8 cellular contexts compared by ENCODE assay signal in genomic region chr12:6914246-6914947, GRCh38. TPM values are rescaled to one million over a fixed set of nuclear protein-coding genes. Genes with fewer than 3 reads are reported as not detected.
DNase-seq lines count a peak whose midpoint lies in the region; ATAC-seq and TF ChIP-seq lines count a peak whose summit lies in the region.

Gene ENO2, plus strand, starts transcription at chr12:6914580. Its CDS starts 1,253 bp downstream, at chr12:6915833.

- H3K36me3 Mint-ChIP-seq in dendritic cell treated with granulocyte-macrophage colony-stimulating factor and Interleukin-4, amounts not matched to agents 40 ng/mL and 50 ng/mL, for 4 days (ENCODE audit: low read depth) = no peaks in the 10 kb centered on the region

- no peaks in the 10 kb centered on the region for H3K9me3 ChIP-seq in liver (ENCODE audit: control insufficient read depth in 4 of 4, low read length in 3 of 4)

- H3K27ac Mint-ChIP-seq in dendritic cell treated with granulocyte-macrophage colony-stimulating factor and Interleukin-4, amounts not matched to agents 40 ng/mL and 50 ng/mL, for 4 days = peak within 1 kb of the TSS; percentile 45

- no peaks in the 10 kb centered on the region for H3K9me3 Mint-ChIP-seq in dendritic cell treated with granulocyte-macrophage colony-stimulating factor and Interleukin-4, amounts not matched to agents 40 ng/mL and 50 ng/mL, for 4 days

- peaks cover 0 to 6% (median 0%) of the 10 kb centered on the region in 4 donors for H3K27me3 ChIP-seq in liver (ENCODE audit: control insufficient read depth in 4 of 4, insufficient read depth in 4 of 4, low read length in 3 of 4)

- no peak for TF ChIP-seq CTCF in liver (IDR thresholded peaks at IDR 0.05; ENCODE audit: low read depth, low read length, missing input control)

- peak; percentile 66 for ATAC-seq in HG02571 (IDR thresholded peaks at IDR 0.05; ENCODE audit: unreplicated experiment)

- intact Hi-C loops in dendritic cell treated with granulocyte-macrophage colony-stimulating factor and Interleukin-4, amounts not matched to agents 40 ng/mL and 50 ng/mL, for 4 days (cut with micrococcal nuclease) = no loop called here

- H3K4me3 ChIP-seq in GM08714 (ENCODE audit: low read length) = peak within 1 kb of the TSS; percentile 69
- H3K4me3 ChIP-seq in liver (ENCODE audit: low read depth in 1 of 3, low read length in 3 of 3) = peak within 1 kb of the TSS in 2 of 3 donors; percentile 50 to 65

- peaks cover 69% of the 10 kb centered on the region for H3K27me3 Mint-ChIP-seq in dendritic cell treated with granulocyte-macrophage colony-stimulating factor and Interleukin-4, amounts not matched to agents 40 ng/mL and 50 ng/mL, for 4 days

- no peak within 1 kb of the TSS for H3K9ac ChIP-seq in liver (ENCODE audit: low read depth in 1 of 2, low read length in 2 of 2)

- peak within 1 kb of the TSS; percentile 84 for H3K4me3 Mint-ChIP-seq in dendritic cell treated with granulocyte-macrophage colony-stimulating factor and Interleukin-4, amounts not matched to agents 40 ng/mL and 50 ng/mL, for 4 days

- peaks cover 3 to 13% (median 5%) of the 10 kb centered on the region in 4 donors for H3K4me1 ChIP-seq in liver (ENCODE audit: control insufficient read depth in 4 of 4, insufficient read depth in 4 of 4, low read length in 3 of 4)

- H3K27ac ChIP-seq in liver (ENCODE audit: low read depth in 1 of 2, low read length in 2 of 2) = peak within 1 kb of the TSS; percentile 47 to 56

- 1% methylated on average over 68 of the region's 68 CpGs for WGBS in liver

- no peak for TF ChIP-seq RAD21 in liver (IDR thresholded peaks at IDR 0.05)

- H3K4me1 Mint-ChIP-seq in dendritic cell treated with granulocyte-macrophage colony-stimulating factor and Interleukin-4, amounts not matched to agents 40 ng/mL and 50 ng/mL, for 4 days (ENCODE audit: low read depth) = peaks cover 46% of the 10 kb centered on the region

- DNase-seq in NCI-H2171 treated with DMSO at 0.1 percent for 48 hours (lab: John Stamatoyannopoulos, UW) (peak; percentile 99), HPDE6-E6E7 (ENCODE audit: extremely low spot score) (no peak)
- peak; percentile 81 to 85 for DNase-seq in activated CD4-positive, alpha-beta T cell treated with anti-CD3 and anti-CD28 coated beads, Interleukin-2, amount 50 U/mL, for 4 hours
- peak; percentile 83 for DNase-seq in stimulated activated CD4-positive, alpha-beta T cell treated with anti-CD3 and anti-CD28 coated beads, Interleukin-4, amount 100 ng/mL, for 24 hours

- H3K36me3 ChIP-seq in liver (ENCODE audit: control insufficient read depth in 4 of 4, insufficient read depth in 3 of 4, low read depth in 1 of 4, low read length in 3 of 4) = no peaks in the 10 kb centered on the region

TF ChIP-seq in liver, 16 proteins besides CTCF, POLR2A, EP300 and RAD21:
- no peak for TF ChIP-seq ATF3 (IDR thresholded peaks at IDR 0.05)
- TF ChIP-seq, protein P1, sequence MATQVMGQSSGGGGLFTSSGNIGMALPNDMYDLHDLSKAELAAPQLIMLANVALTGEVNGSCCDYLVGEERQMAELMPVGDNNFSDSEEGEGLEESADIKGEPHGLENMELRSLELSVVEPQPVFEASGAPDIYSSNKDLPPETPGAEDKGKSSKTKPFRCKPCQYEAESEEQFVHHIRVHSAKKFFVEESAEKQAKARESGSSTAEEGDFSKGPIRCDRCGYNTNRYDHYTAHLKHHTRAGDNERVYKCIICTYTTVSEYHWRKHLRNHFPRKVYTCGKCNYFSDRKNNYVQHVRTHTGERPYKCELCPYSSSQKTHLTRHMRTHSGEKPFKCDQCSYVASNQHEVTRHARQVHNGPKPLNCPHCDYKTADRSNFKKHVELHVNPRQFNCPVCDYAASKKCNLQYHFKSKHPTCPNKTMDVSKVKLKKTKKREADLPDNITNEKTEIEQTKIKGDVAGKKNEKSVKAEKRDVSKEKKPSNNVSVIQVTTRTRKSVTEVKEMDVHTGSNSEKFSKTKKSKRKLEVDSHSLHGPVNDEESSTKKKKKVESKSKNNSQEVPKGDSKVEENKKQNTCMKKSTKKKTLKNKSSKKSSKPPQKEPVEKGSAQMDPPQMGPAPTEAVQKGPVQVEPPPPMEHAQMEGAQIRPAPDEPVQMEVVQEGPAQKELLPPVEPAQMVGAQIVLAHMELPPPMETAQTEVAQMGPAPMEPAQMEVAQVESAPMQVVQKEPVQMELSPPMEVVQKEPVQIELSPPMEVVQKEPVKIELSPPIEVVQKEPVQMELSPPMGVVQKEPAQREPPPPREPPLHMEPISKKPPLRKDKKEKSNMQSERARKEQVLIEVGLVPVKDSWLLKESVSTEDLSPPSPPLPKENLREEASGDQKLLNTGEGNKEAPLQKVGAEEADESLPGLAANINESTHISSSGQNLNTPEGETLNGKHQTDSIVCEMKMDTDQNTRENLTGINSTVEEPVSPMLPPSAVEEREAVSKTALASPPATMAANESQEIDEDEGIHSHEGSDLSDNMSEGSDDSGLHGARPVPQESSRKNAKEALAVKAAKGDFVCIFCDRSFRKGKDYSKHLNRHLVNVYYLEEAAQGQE (IDR thresholded peaks at IDR 0.05) = no peak
- no peak for TF ChIP-seq SP1 (IDR thresholded peaks at IDR 0.05)
- no peak for TF ChIP-seq GABPA (IDR thresholded peaks at IDR 0.05 in 1 of 2, conservative IDR thresholded peaks at IDR 0.05 in 1 of 2)
- TF ChIP-seq TAF1 (conservative IDR thresholded peaks at IDR 0.05) = no peak
- TF ChIP-seq YY1 (IDR thresholded peaks at IDR 0.05) = no peak
- TF ChIP-seq MAX (IDR thresholded peaks at IDR 0.05) = no peak
- TF ChIP-seq RXRA (IDR thresholded peaks at IDR 0.05) = no peak

RNA-seq across cellular contexts. Expression of gene ENO2, which starts in this region (rescaled TPM):
- total RNA-seq in liver = 1 to 10 TPM; 1.1 to 3.1 TPM
- polyA plus RNA-seq in liver = 1 to 10 TPM; 1.3 to 1.6 TPM
